Comparison of ENCODE assay signal across 21 cellular contexts in genomic region chr10:103778358-103779139, GRCh38.
DNase-seq lines count a peak whose midpoint lies in the region; ATAC-seq and TF ChIP-seq lines count a peak whose summit lies in the region.
"Had no signal": no experiment of that assay in that cellular context is flagged by ENCODE, and none has a peak within 500 bp of the region (broad histone marks: within the 10 kb centered on the region; RNA-seq: fewer than 3 reads in every experiment).

No MANE protein-coding gene starts in this region.

- H3K79me2 ChIP-seq in OCI-LY1 (ENCODE audit: insufficient read depth, low read length) (no peaks in the 10 kb centered on the region), mesendoderm (ENCODE audit: control insufficient read depth, insufficient read depth, low read length) (no peaks in the 10 kb centered on the region), H9 (ENCODE audit: insufficient read depth, low read length) (no peaks in the 10 kb centered on the region)

- ATAC-seq in HG03520 (IDR thresholded peaks at IDR 0.05; ENCODE audit: unreplicated experiment) (no peak), SK-N-SH treated with all-trans-retinoic acid at 6 μM for 48 hours (no peak)

- H2BK120ac ChIP-seq in mesendoderm (ENCODE audit: low read depth, low read length): no peak overlapping the region
- no peak overlapping the region for H2BK120ac ChIP-seq in H9 (ENCODE audit: low read depth, low read length, poor library complexity, severe bottlenecking)

- no peaks in the 10 kb centered on the region; the same call in 1 of the 2 replicates for H3K27me3 Mint-ChIP-seq in H9 (ENCODE audit: low read depth)

- H3K9me3 ChIP-seq in BLaER1 treated with 17β-estradiol and CSF1 and Interleukin-3, amounts not matched to agents 10 nM and 100 nM (replicated peaks in 1 of 11): peaks cover 0 to 27% (median 15%) of the 10 kb centered on the region in 11 experiments; a peak in 20 of 22 replicates
- no peaks in the 10 kb centered on the region for H3K9me3 ChIP-seq in OCI-LY1 (ENCODE audit: low read length)
- H3K9me3 ChIP-seq in esophagus squamous epithelium: no peaks in the 10 kb centered on the region
- no peaks in the 10 kb centered on the region for H3K9me3 ChIP-seq in H9 (ENCODE audit: control insufficient read depth, low read depth, low read length)
- H3K9me3 ChIP-seq in colonic mucosa: no peaks in the 10 kb centered on the region

- H3K36me3 ChIP-seq in BLaER1 treated with 17β-estradiol and CSF1 and Interleukin-3, amounts not matched to agents 10 nM and 100 nM: peaks cover 4 to 78% (median 53%) of the 10 kb centered on the region in 11 experiments; a peak in 19 of 22 replicates
- H3K36me3 ChIP-seq in OCI-LY1 (ENCODE audit: insufficient read depth, low read length) (no peaks in the 10 kb centered on the region; the same call in 1 of the 2 replicates), esophagus squamous epithelium (no peaks in the 10 kb centered on the region), mesendoderm (ENCODE audit: control insufficient read depth, insufficient read depth, low read length) (no peaks in the 10 kb centered on the region), colonic mucosa (no peaks in the 10 kb centered on the region)
- H3K36me3 ChIP-seq: MG63 had no signal

- H3K27ac Mint-ChIP-seq in H9: no peak overlapping the region
- H3K27ac Mint-ChIP-seq: CD4-positive, alpha-beta T cell had no signal

- H3K23ac ChIP-seq in mesendoderm (ENCODE audit: low read length) (no peak overlapping the region), H9 (ENCODE audit: insufficient read length, low read depth, low read length) (no peak overlapping the region)

- H4K8ac ChIP-seq in mesendoderm (ENCODE audit: low read depth, low read length): no peak overlapping the region
- no peak overlapping the region for H4K8ac ChIP-seq in H9 (replicated peaks; ENCODE audit: insufficient read length, low read depth, low read length)

- H3K27me3 ChIP-seq in BLaER1 treated with 17β-estradiol and CSF1 and Interleukin-3, amounts not matched to agents 10 nM and 100 nM: no peaks in the 10 kb centered on the region
- H3K27me3 ChIP-seq in OCI-LY1 (ENCODE audit: insufficient read depth, low read length) (peaks cover 18% of the 10 kb centered on the region; the same call in 1 of the 2 replicates), esophagus squamous epithelium (no peaks in the 10 kb centered on the region), mesendoderm (ENCODE audit: insufficient read depth, low read length, poor library complexity) (no peaks in the 10 kb centered on the region), H9 (ENCODE audit: insufficient read depth, low read length) (no peaks in the 10 kb centered on the region), colonic mucosa (no peaks in the 10 kb centered on the region)
- H3K27me3 ChIP-seq: BLaER1, MG63 had no signal

- H3T11ph ChIP-seq in H9 (ENCODE audit: low read length): no peak overlapping the region

- no peak overlapping the region for H3K4me3 Mint-ChIP-seq in H9
- H3K4me3 Mint-ChIP-seq: CD4-positive, alpha-beta T cell had no signal

- H3F3A ChIP-seq in OCI-LY1 (ENCODE audit: insufficient read depth, low read length): no peaks in the 10 kb centered on the region

- H2BK5ac ChIP-seq in mesendoderm (ENCODE audit: low read length) (no peak overlapping the region), H9 (ENCODE audit: insufficient read length, low read length) (no peak overlapping the region)

- 80 to 88% methylated on average over 7 to 10 of the region's 10 CpGs for WGBS in esophagus squamous epithelium, 2 donors
- no CpG with 5 or more reads among the region's 10 CpGs for WGBS in mesendoderm (ENCODE audit: extremely low coverage, insufficient coverage, low lambda C conversion rate)
- no CpG with 5 or more reads among the region's 10 CpGs for WGBS in H9 (ENCODE audit: extremely low coverage, insufficient read length, low lambda C conversion rate)

- H2AK5ac ChIP-seq in mesendoderm (ENCODE audit: low read length) (no peak overlapping the region), H9 (ENCODE audit: insufficient read length, low read length) (no peak overlapping the region)

- H2BK12ac ChIP-seq in H9 (ENCODE audit: insufficient read length, low read depth, low read length): no peak overlapping the region

- intact Hi-C loops in esophagus squamous epithelium (cut with DNase I) (loop anchor here (5.0 kb wide), 1 partner anchor 36 kb away; no protein-coding TSS in a partner anchor), colonic mucosa (cut with DNase I) (loop anchor here (5.0 kb wide), 1 partner anchor 61 kb away; no protein-coding TSS in a partner anchor)

- peaks cover 0 to 2% of the 10 kb centered on the region in 2 experiments; a peak in 1 of 5 replicates for H3K9me3 Mint-ChIP-seq in H9
- H3K9me3 Mint-ChIP-seq: CD4-positive, alpha-beta T cell had no signal

- no peaks in the 10 kb centered on the region for H3K79me1 ChIP-seq in mesendoderm (ENCODE audit: low read length)
- no peaks in the 10 kb centered on the region for H3K79me1 ChIP-seq in H9 (ENCODE audit: insufficient read depth, low read depth, low read length, poor library complexity, severe bottlenecking)

- peaks cover 17 to 60% (median 32%) of the 10 kb centered on the region in 11 experiments; a peak in 15 of 22 replicates for H4K20me1 ChIP-seq in BLaER1 treated with 17β-estradiol and CSF1 and Interleukin-3, amounts not matched to agents 10 nM and 100 nM
- H4K20me1 ChIP-seq in OCI-LY1 (ENCODE audit: insufficient read depth, low read length) (no peaks in the 10 kb centered on the region), H9 (ENCODE audit: control insufficient read depth, insufficient read depth, insufficient read length) (no peaks in the 10 kb centered on the region)

- H3K23me2 ChIP-seq in H9 (ENCODE audit: insufficient read length, low read depth, low read length, poor library complexity, severe bottlenecking): no peaks in the 10 kb centered on the region

- H3K56ac ChIP-seq in mesendoderm (ENCODE audit: low read length): no peak overlapping the region
- no peak overlapping the region for H3K56ac ChIP-seq in H9 (ENCODE audit: insufficient read length, low read depth, low read length)

- no peak for TF ChIP-seq POLR2A in esophagus squamous epithelium (IDR thresholded peaks at IDR 0.05)

- H3K14ac ChIP-seq in H9 (ENCODE audit: insufficient read depth, low read length): no peak overlapping the region; the same call in 1 of the 2 replicates

- H3K18ac ChIP-seq in mesendoderm (ENCODE audit: low read length): no peak overlapping the region
- no peak overlapping the region for H3K18ac ChIP-seq in H9 (ENCODE audit: insufficient read length, low read depth, low read length)

- no peak overlapping the region for H4K91ac ChIP-seq in H9 (ENCODE audit: insufficient read length, low read depth, low read length)

- H2BK15ac ChIP-seq in mesendoderm (replicated peaks; ENCODE audit: low read depth) (no peak overlapping the region), H9 (ENCODE audit: low read depth, low read length) (no peak overlapping the region)

- H3K4ac ChIP-seq in mesendoderm (ENCODE audit: low read depth, low read length) (no peak overlapping the region), H9 (ENCODE audit: low read depth, low read length) (no peak overlapping the region)

- DNase-seq in esophagus squamous epithelium (lab: John Stamatoyannopoulos, UW): no peak
- DNase-seq in mesendoderm: peak; percentile 67
- no peak for DNase-seq in H9
- no peak for DNase-seq in colonic mucosa
- DNase-seq: CD4-positive, alpha-beta T cell; H7; KG1; NCI-H1105 treated with DMSO at 0.1 percent for 48 hours; NCI-H2029 treated with DMSO at 0.1 percent for 48 hours; NCI-H446 treated with DMSO at 0.1 percent for 48 hours; NCI-H526; NCI-H82; NK-92 treated with Interleukin-12 subunit alpha and Interleukin-12 subunit beta, amount 100 ng/mL, for 24 hours; SHP77 had no signal

- H2BK20ac ChIP-seq in H9 (ENCODE audit: low read depth, low read length, poor library complexity, severe bottlenecking): no peak overlapping the region

- H2AFZ ChIP-seq in OCI-LY1 (ENCODE audit: low read length): no peak overlapping the region
- no peak overlapping the region for H2AFZ ChIP-seq in H9 (ENCODE audit: low read length)
- H2AFZ ChIP-seq: GM23248 had no signal

- peak overlapping the region in 1 of 11 experiments; percentile 41; a peak in 2 of 22 replicates for H3K9ac ChIP-seq in BLaER1 treated with 17β-estradiol and CSF1 and Interleukin-3, amounts not matched to agents 10 nM and 100 nM
- H3K9ac ChIP-seq in OCI-LY1 (ENCODE audit: low read length) (no peak overlapping the region), mesendoderm (ENCODE audit: low read length) (no peak overlapping the region), H9 (ENCODE audit: extremely low read depth, insufficient read length, low read length) (no peak overlapping the region), colonic mucosa (ENCODE audit: low read depth in 2 of 2, low read length in 2 of 2) (no peak overlapping the region)
- H3K9ac ChIP-seq: BLaER1, GM23248 had no signal

- H4K5ac ChIP-seq in mesendoderm (ENCODE audit: low read length) (no peak overlapping the region), H9 (ENCODE audit: insufficient read length, low read depth, low read length) (no peak overlapping the region)

- peak overlapping the region in 5 of 11 experiments; percentile 19 to 66 (median 55); a peak in 6 of 22 replicates for H3K27ac ChIP-seq in BLaER1 treated with 17β-estradiol and CSF1 and Interleukin-3, amounts not matched to agents 10 nM and 100 nM
- H3K27ac ChIP-seq in OCI-LY1 (ENCODE audit: low read depth, low read length, poor library complexity, severe bottlenecking) (no peak overlapping the region), esophagus squamous epithelium (peak overlapping the region in 3 of 4 donors; percentile 90 to 94 (median 91)), mesendoderm (ENCODE audit: low read depth, low read length) (no peak overlapping the region), H9 (ENCODE audit: insufficient read length, low read depth, low read length) (no peak overlapping the region), colonic mucosa (no peak overlapping the region)
- H3K27ac ChIP-seq: GM23248 had no signal

- H3K36me3 Mint-ChIP-seq in H9 (ENCODE audit: insufficient read depth in 1 of 3, low read depth in 3 of 3): no peaks in the 10 kb centered on the region; a peak in 1 of 7 replicates

- no peaks in the 10 kb centered on the region for H3K9me2 ChIP-seq in OCI-LY1 (ENCODE audit: low read depth, low read length)

- H3K4me1 ChIP-seq in BLaER1 treated with 17β-estradiol and CSF1 and Interleukin-3, amounts not matched to agents 10 nM and 100 nM: peaks cover 59 to 74% (median 68%) of the 10 kb centered on the region in 10 experiments
- H3K4me1 ChIP-seq in OCI-LY1 (ENCODE audit: insufficient read depth, low read length, severe bottlenecking) (no peaks in the 10 kb centered on the region), esophagus squamous epithelium (peaks cover 40 to 74% (median 50%) of the 10 kb centered on the region in 3 donors), mesendoderm (ENCODE audit: control insufficient read depth, low read depth, low read length) (no peaks in the 10 kb centered on the region), H9 (ENCODE audit: insufficient read depth, low read length) (no peaks in the 10 kb centered on the region), colonic mucosa (peaks cover 13% of the 10 kb centered on the region)

- H3K4me1 Mint-ChIP-seq in H9: peaks cover 16 to 30% of the 10 kb centered on the region in 2 experiments

- peak overlapping the region in 7 of 11 experiments; percentile 7 to 87 (median 66); a peak in 8 of 22 replicates for H3K4me2 ChIP-seq in BLaER1 treated with 17β-estradiol and CSF1 and Interleukin-3, amounts not matched to agents 10 nM and 100 nM
- H3K4me2 ChIP-seq in OCI-LY1 (ENCODE audit: low read length) (no peak overlapping the region), mesendoderm (ENCODE audit: low read length) (no peak overlapping the region), H9 (ENCODE audit: insufficient read depth, insufficient read length, low read length) (no peak overlapping the region)

- TF ChIP-seq CTCF in OCI-LY1 (IDR thresholded peaks at IDR 0.05; ENCODE audit: low read length) (peak; percentile 47), esophagus squamous epithelium (IDR thresholded peaks at IDR 0.05) (no peak), H9 (conservative IDR thresholded peaks at IDR 0.05) (no peak), colonic mucosa (IDR thresholded peaks at IDR 0.05) (no peak)

- no peak overlapping the region for H3K4me3 ChIP-seq in BLaER1 treated with 17β-estradiol and CSF1 and Interleukin-3, amounts not matched to agents 10 nM and 100 nM
- H3K4me3 ChIP-seq in OCI-LY1 (ENCODE audit: low read depth, low read length, poor library complexity, severe bottlenecking): no peak overlapping the region
- no peak overlapping the region for H3K4me3 ChIP-seq in esophagus squamous epithelium
- H3K4me3 ChIP-seq in mesendoderm (ENCODE audit: low read length): no peak overlapping the region
- no peak overlapping the region for H3K4me3 ChIP-seq in colonic mucosa
- H3K4me3 ChIP-seq: BLaER1, GM23248, MG63 had no signal

Comparison
In these comparisons a context has a peak if more than half of its experiments do, and no peak if none do; other contexts are left out.
1. H3K27ac ChIP-seq: peak in esophagus squamous epithelium (3 of 4); none in OCI-LY1 (single experiment), mesendoderm (single experiment), H9 (single experiment) and colonic mucosa (single experiment).
2. H3K4me2 ChIP-seq: peak in BLaER1 treated with 17β-estradiol and CSF1 and Interleukin-3, amounts not matched to agents 10 nM and 100 nM (7 of 11); none in OCI-LY1 (single experiment), mesendoderm (single experiment) and H9 (single experiment).